ENCODE assay signal across 26 cellular contexts in genomic region chr10:44858988-44859387, GRCh38. TPM values are rescaled to one million over a fixed set of nuclear protein-coding genes. Genes with fewer than 3 reads are reported as not detected.
A peak's percentile ranks its signal among the peaks of the same experiment; 100 is the strongest.
DNase-seq lines count a peak whose midpoint lies in the region; ATAC-seq, FAIRE-seq and TF ChIP-seq lines count a peak whose summit lies in the region.
"Had no signal": no experiment of that assay in that cellular context is flagged by ENCODE, and none has a peak within 500 bp of the region (broad histone marks: within the 10 kb centered on the region; RNA-seq: fewer than 3 reads in every experiment).

No MANE protein-coding gene starts in this region.

- H3K14ac ChIP-seq in H9 (ENCODE audit: insufficient read depth, low read length) = no peak overlapping the region

- ATAC-seq in PC-3 = no peak
- ATAC-seq: Right ventricle myocardium inferior had no signal

- 0 out of 5 replicates have a peak, but pooled peaks cover 0 to 3% of the 10 kb centered on the region in 2 experiments for H3K9me3 Mint-ChIP-seq in H9
- H3K9me3 Mint-ChIP-seq: CD4-positive, alpha-beta T cell had no signal

- peaks cover 11% of the 10 kb centered on the region; the same call in 1 of the 2 replicates for H3K27me3 ChIP-seq in H9 (ENCODE audit: insufficient read depth, low read length)
- H3K27me3 ChIP-seq in PC-3 (ENCODE audit: low read length) = no peaks in the 10 kb centered on the region
- H3K27me3 ChIP-seq: BLaER1, Peyer's patch, SJSA1 had no signal

- H4K8ac ChIP-seq in H9 (replicated peaks; ENCODE audit: insufficient read length, low read depth, low read length) = no peak overlapping the region

- no peak overlapping the region for H3K27ac Mint-ChIP-seq in H9
- H3K27ac Mint-ChIP-seq: CD4-positive, alpha-beta T cell had no signal

- H3K4me2 ChIP-seq in H9 (ENCODE audit: insufficient read depth, insufficient read length, low read length) (no peak overlapping the region), PC-3 (ENCODE audit: low read length) (no peak overlapping the region)

- no peaks in the 10 kb centered on the region; the same call in 1 of the 2 replicates for H3K4me1 ChIP-seq in H9 (ENCODE audit: insufficient read depth, low read length)
- H3K4me1 ChIP-seq in PC-3 (ENCODE audit: insufficient read depth, low read length) = peaks cover 18% of the 10 kb centered on the region
- H3K4me1 ChIP-seq: Peyer's patch had no signal

- no peak overlapping the region for H3K4me3 Mint-ChIP-seq in H9
- H3K4me3 Mint-ChIP-seq: CD4-positive, alpha-beta T cell had no signal

- no peak overlapping the region for H3K23ac ChIP-seq in H9 (ENCODE audit: insufficient read length, low read depth, low read length)

- H2AK5ac ChIP-seq in H9 (ENCODE audit: insufficient read length, low read length) = no peak overlapping the region

- no peak overlapping the region for H3T11ph ChIP-seq in H9 (ENCODE audit: low read length)

- TF ChIP-seq CTCF in H9 (conservative IDR thresholded peaks at IDR 0.05) (no peak), PC-3 (conservative IDR thresholded peaks at IDR 0.05; ENCODE audit: low read depth, low read length) (no peak), epithelial cell of esophagus (IDR thresholded peaks at IDR 0.05; ENCODE audit: insufficient read depth, low read depth, low read length, missing control alignments) (no peak)

- no peaks in the 10 kb centered on the region for H3F3A ChIP-seq in PC-3 (ENCODE audit: low read length, unreplicated experiment)

- no peaks in the 10 kb centered on the region for H3K79me1 ChIP-seq in H9 (ENCODE audit: insufficient read depth, low read depth, low read length, poor library complexity, severe bottlenecking)

- H2BK12ac ChIP-seq in H9 (ENCODE audit: insufficient read length, low read depth, low read length) = no peak overlapping the region

- POLR2A ChIA-PET in PC-3 (lab: Charles Lee; ENCODE audit: unreplicated experiment) = no interaction called here

- no peak overlapping the region for H2BK15ac ChIP-seq in H9 (ENCODE audit: low read depth, low read length)

- no peak overlapping the region for H2BK120ac ChIP-seq in H9 (ENCODE audit: low read depth, low read length, poor library complexity, severe bottlenecking)

- BruUV-seq in PC-3 (replicated peaks; lab: Mats Ljungman, UMichigan) = no TSS peak

- peaks cover 1% of the 10 kb centered on the region for H3K23me2 ChIP-seq in H9 (ENCODE audit: insufficient read length, low read depth, low read length, poor library complexity, severe bottlenecking)

- CTCF ChIA-PET in PC-3 (lab: Charles Lee) = no interaction called here

- H2AFZ ChIP-seq in H9 (ENCODE audit: low read length) = no peak overlapping the region
- H2AFZ ChIP-seq in PC-3 (ENCODE audit: low read length) = no peak overlapping the region

- no peak overlapping the region for H3K18ac ChIP-seq in H9 (ENCODE audit: insufficient read length, low read depth, low read length)

- no peaks in the 10 kb centered on the region for H3K9me3 ChIP-seq in H9 (ENCODE audit: control insufficient read depth, low read depth, low read length)
- H3K9me3 ChIP-seq in PC-3 (ENCODE audit: low read length) = no peaks in the 10 kb centered on the region
- H3K9me3 ChIP-seq: BLaER1, Caco-2, Peyer's patch, SJSA1 had no signal

- no peak overlapping the region for H4K91ac ChIP-seq in H9 (ENCODE audit: insufficient read length, low read depth, low read length)

- no peak for FAIRE-seq in RCC 7860 (lab: Jason Lieb, UNC)
- FAIRE-seq: G401.6, GM12892 had no signal

- no peak overlapping the region for H3K4me3 ChIP-seq in PC-3 (ENCODE audit: low read length)
- H3K4me3 ChIP-seq in epithelial cell of esophagus (ENCODE audit: low read length) = no peak overlapping the region
- H3K4me3 ChIP-seq: BLaER1, Peyer's patch, SJSA1 had no signal

- H2BK20ac ChIP-seq in H9 (ENCODE audit: low read depth, low read length, poor library complexity, severe bottlenecking) = no peak overlapping the region

- no peaks in the 10 kb centered on the region; a peak in 2 of 7 replicates for H3K36me3 Mint-ChIP-seq in H9 (ENCODE audit: insufficient read depth in 1 of 3, low read depth in 3 of 3)

- H2BK5ac ChIP-seq in H9 (ENCODE audit: insufficient read length, low read length) = no peak overlapping the region

- H4K20me1 ChIP-seq in H9 (ENCODE audit: control insufficient read depth, insufficient read depth, insufficient read length) (no peaks in the 10 kb centered on the region), PC-3 (ENCODE audit: low read length) (no peaks in the 10 kb centered on the region)
- H4K20me1 ChIP-seq: BLaER1 had no signal

- DNase-seq in H9 (peak; percentile 3), PC-3 (peak; percentile 35), epithelial cell of esophagus (ENCODE audit: low read depth) (peak; percentile 39), mucosa of gallbladder (ENCODE audit: low spot score) (peak; percentile 6), NCI-H2107 treated with DMSO at 0.1 percent for 48 hours (lab: John Stamatoyannopoulos, UW; ENCODE audit: unreplicated experiment) (no peak), NOMO-1 (lab: John Stamatoyannopoulos, UW; ENCODE audit: unreplicated experiment in 2 of 2) (no peak), HCEC 1CT (no peak), RCC 7860 (ENCODE audit: low spot score) (no peak)
- DNase-seq: Caco-2; CD4-positive, alpha-beta T cell; DMS153; GOT3; MM.1S; NCI-H1048; NCI-H1436; NCI-H187 treated with DMSO at 0.1 percent for 48 hours; NCI-H2107; NCI-H748 treated with DMSO at 0.1 percent for 48 hours; NK-92 treated with Interleukin-12 subunit alpha and Interleukin-12 subunit beta, amount 100 ng/mL, for 24 hours; Peyer's patch had no signal

- no peak overlapping the region for H3K4ac ChIP-seq in H9 (ENCODE audit: low read depth, low read length)

- peaks cover 61% of the 10 kb centered on the region for H3K27me3 Mint-ChIP-seq in H9 (ENCODE audit: low read depth)

- H3K9me2 ChIP-seq in PC-3 (replicated peaks; ENCODE audit: low read length) = no peaks in the 10 kb centered on the region

- peaks cover 47 to 51% of the 10 kb centered on the region in 2 experiments for H3K4me1 Mint-ChIP-seq in H9

- no peaks in the 10 kb centered on the region for H3K36me3 ChIP-seq in PC-3 (ENCODE audit: low read depth, low read length)
- H3K36me3 ChIP-seq: BLaER1, Peyer's patch, SJSA1 had no signal

- no peak overlapping the region for H3K27ac ChIP-seq in H9 (ENCODE audit: insufficient read length, low read depth, low read length)
- H3K27ac ChIP-seq in PC-3 (ENCODE audit: low read length) = no peak overlapping the region
- H3K27ac ChIP-seq: BLaER1, Peyer's patch, SJSA1 had no signal

- no peaks in the 10 kb centered on the region for H3K79me2 ChIP-seq in H9 (ENCODE audit: insufficient read depth, low read length)
- no peaks in the 10 kb centered on the region for H3K79me2 ChIP-seq in PC-3 (ENCODE audit: low read length)

- H3K9ac ChIP-seq in H9 (ENCODE audit: extremely low read depth, insufficient read length, low read length) = no peak overlapping the region
- H3K9ac ChIP-seq in PC-3 (ENCODE audit: low read length) = no peak overlapping the region
- H3K9ac ChIP-seq: BLaER1 had no signal

- H3K56ac ChIP-seq in H9 (ENCODE audit: insufficient read length, low read depth, low read length) = no peak overlapping the region

- no peak overlapping the region for H4K5ac ChIP-seq in H9 (ENCODE audit: insufficient read length, low read depth, low read length)

- intact Hi-C loops in PC-3 (cut with micrococcal nuclease) = no loop called here

RNA-seq across cellular contexts. Expression of gene TMEM72, which starts 52.1 kb away (rescaled TPM):
- total RNA-seq in H9 (2021) (not detected in 2 replicates), PC-3 (2014; rRNA removed) (not detected in 2 replicates), mucosa of gallbladder (not detected)
- total RNA-seq: Caco-2; CD4-positive, alpha-beta T cell; NCI-H460; Right ventricle myocardium inferior; SJSA1 had no signal

Comparison
In these comparisons a context has a peak if more than half of its experiments do, and no peak if none do; other contexts are left out.
1. DNase-seq: peak in H9 (single experiment), PC-3 (single experiment), epithelial cell of esophagus (single experiment) and mucosa of gallbladder (single experiment); none in NCI-H2107 treated with DMSO at 0.1 percent for 48 hours (single experiment), NOMO-1 (0 of 2), HCEC 1CT (single experiment) and RCC 7860 (single experiment).